In the genomic region with DNA sequence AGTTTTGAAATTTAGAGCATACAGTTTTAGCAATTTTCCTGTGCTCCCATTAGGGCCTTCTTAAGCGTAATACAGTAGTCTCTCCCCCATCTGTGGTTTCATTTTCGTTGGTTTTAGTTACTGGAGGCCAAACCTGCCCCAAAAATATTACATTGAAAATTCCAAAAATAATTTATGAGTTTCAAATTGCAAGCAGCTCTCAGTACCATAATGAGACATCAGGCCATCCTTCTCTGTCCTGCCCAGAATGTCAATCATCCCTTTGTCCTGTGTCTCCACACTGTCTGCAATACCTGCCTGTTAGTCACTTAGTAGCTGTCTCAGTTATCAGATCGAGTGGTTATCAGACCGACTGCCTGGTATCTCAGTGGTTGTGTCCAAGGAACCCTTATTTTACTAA, we compare ENCODE assay signal across 1 cellular context.
TF ChIP-seq lines count a peak whose summit lies in the region.

No MANE protein-coding gene starts in this region.

TF ChIP-seq in HepG2, 621 proteins besides CTCF, POLR2A, EP300 and RAD21:
- no peak for TF ChIP-seq ZNF619 (CRISPR knock-in tag; IDR thresholded peaks at IDR 0.05)
- TF ChIP-seq ZNF343 (CRISPR knock-in tag; IDR thresholded peaks at IDR 0.05), result no peak
- TF ChIP-seq ZKSCAN1 (IDR thresholded peaks at IDR 0.05; ENCODE audit: low read length), result no peak
- TF ChIP-seq, protein P1, sequence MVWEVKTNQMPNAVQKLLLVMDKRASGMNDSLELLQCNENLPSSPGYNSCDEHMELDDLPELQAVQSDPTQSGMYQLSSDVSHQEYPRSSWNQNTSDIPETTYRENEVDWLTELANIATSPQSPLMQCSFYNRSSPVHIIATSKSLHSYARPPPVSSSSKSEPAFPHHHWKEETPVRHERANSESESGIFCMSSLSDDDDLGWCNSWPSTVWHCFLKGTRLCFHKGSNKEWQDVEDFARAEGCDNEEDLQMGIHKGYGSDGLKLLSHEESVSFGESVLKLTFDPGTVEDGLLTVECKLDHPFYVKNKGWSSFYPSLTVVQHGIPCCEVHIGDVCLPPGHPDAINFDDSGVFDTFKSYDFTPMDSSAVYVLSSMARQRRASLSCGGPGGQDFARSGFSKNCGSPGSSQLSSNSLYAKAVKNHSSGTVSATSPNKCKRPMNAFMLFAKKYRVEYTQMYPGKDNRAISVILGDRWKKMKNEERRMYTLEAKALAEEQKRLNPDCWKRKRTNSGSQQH (CRISPR knock-in tag; IDR thresholded peaks at IDR 0.05; ENCODE audit: low read depth), result no peak
- TF ChIP-seq TCF7L2 (IDR thresholded peaks at IDR 0.05; ENCODE audit: low read depth, low read length), result no peak
- TF ChIP-seq ZNF709 (CRISPR knock-in tag; IDR thresholded peaks at IDR 0.05), result no peak
- TF ChIP-seq, protein P2, sequence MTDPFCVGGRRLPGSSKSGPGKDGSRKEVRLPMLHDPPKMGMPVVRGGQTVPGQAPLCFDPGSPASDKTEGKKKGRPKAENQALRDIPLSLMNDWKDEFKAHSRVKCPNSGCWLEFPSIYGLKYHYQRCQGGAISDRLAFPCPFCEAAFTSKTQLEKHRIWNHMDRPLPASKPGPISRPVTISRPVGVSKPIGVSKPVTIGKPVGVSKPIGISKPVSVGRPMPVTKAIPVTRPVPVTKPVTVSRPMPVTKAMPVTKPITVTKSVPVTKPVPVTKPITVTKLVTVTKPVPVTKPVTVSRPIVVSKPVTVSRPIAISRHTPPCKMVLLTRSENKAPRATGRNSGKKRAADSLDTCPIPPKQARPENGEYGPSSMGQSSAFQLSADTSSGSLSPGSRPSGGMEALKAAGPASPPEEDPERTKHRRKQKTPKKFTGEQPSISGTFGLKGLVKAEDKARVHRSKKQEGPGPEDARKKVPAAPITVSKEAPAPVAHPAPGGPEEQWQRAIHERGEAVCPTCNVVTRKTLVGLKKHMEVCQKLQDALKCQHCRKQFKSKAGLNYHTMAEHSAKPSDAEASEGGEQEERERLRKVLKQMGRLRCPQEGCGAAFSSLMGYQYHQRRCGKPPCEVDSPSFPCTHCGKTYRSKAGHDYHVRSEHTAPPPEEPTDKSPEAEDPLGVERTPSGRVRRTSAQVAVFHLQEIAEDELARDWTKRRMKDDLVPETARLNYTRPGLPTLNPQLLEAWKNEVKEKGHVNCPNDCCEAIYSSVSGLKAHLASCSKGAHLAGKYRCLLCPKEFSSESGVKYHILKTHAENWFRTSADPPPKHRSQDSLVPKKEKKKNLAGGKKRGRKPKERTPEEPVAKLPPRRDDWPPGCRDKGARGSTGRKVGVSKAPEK (CRISPR knock-in tag; IDR thresholded peaks at IDR 0.05; ENCODE audit: borderline replicate concordance), result no peak
- no peak for TF ChIP-seq ZNF556 (CRISPR knock-in tag; IDR thresholded peaks at IDR 0.05; ENCODE audit: borderline replicate concordance)
- no peak for TF ChIP-seq RFX5 (IDR thresholded peaks at IDR 0.05; ENCODE audit: low read depth, low read length)
- no peak for TF ChIP-seq MBNL3 (CRISPR knock-in tag; conservative IDR thresholded peaks at IDR 0.05)
- TF ChIP-seq, protein P3, sequence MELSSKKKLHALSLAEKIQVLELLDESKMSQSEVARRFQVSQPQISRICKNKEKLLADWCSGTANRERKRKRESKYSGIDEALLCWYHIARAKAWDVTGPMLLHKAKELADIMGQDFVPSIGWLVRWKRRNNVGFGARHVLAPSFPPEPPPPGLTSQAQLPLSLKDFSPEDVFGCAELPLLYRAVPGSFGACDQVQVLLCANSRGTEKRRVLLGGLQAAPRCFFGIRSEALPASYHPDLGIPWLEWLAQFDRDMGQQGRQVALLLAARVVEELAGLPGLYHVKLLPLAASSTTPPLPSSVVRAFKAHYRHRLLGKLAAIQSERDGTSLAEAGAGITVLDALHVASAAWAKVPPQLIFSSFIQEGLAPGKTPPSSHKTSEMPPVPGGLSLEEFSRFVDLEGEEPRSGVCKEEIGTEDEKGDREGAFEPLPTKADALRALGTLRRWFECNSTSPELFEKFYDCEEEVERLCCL (CRISPR knock-in tag; IDR thresholded peaks at IDR 0.05; ENCODE audit: borderline replicate concordance), result no peak
- TF ChIP-seq, protein P4, sequence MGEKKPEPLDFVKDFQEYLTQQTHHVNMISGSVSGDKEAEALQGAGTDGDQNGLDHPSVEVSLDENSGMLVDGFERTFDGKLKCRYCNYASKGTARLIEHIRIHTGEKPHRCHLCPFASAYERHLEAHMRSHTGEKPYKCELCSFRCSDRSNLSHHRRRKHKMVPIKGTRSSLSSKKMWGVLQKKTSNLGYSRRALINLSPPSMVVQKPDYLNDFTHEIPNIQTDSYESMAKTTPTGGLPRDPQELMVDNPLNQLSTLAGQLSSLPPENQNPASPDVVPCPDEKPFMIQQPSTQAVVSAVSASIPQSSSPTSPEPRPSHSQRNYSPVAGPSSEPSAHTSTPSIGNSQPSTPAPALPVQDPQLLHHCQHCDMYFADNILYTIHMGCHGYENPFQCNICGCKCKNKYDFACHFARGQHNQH (CRISPR knock-in tag; IDR thresholded peaks at IDR 0.05), result no peak
- TF ChIP-seq ZNF879 (CRISPR knock-in tag; IDR thresholded peaks at IDR 0.05), result no peak
- TF ChIP-seq, protein P5, sequence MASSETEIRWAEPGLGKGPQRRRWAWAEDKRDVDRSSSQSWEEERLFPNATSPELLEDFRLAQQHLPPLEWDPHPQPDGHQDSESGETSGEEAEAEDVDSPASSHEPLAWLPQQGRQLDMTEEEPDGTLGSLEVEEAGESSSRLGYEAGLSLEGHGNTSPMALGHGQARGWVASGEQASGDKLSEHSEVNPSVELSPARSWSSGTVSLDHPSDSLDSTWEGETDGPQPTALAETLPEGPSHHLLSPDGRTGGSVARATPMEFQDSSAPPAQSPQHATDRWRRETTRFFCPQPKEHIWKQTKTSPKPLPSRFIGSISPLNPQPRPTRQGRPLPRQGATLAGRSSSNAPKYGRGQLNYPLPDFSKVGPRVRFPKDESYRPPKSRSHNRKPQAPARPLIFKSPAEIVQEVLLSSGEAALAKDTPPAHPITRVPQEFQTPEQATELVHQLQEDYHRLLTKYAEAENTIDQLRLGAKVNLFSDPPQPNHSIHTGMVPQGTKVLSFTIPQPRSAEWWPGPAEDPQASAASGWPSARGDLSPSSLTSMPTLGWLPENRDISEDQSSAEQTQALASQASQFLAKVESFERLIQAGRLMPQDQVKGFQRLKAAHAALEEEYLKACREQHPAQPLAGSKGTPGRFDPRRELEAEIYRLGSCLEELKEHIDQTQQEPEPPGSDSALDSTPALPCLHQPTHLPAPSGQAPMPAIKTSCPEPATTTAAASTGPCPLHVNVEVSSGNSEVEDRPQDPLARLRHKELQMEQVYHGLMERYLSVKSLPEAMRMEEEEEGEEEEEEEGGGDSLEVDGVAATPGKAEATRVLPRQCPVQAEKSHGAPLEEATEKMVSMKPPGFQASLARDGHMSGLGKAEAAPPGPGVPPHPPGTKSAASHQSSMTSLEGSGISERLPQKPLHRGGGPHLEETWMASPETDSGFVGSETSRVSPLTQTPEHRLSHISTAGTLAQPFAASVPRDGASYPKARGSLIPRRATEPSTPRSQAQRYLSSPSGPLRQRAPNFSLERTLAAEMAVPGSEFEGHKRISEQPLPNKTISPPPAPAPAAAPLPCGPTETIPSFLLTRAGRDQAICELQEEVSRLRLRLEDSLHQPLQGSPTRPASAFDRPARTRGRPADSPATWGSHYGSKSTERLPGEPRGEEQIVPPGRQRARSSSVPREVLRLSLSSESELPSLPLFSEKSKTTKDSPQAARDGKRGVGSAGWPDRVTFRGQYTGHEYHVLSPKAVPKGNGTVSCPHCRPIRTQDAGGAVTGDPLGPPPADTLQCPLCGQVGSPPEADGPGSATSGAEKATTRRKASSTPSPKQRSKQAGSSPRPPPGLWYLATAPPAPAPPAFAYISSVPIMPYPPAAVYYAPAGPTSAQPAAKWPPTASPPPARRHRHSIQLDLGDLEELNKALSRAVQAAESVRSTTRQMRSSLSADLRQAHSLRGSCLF (CRISPR knock-in tag; IDR thresholded peaks at IDR 0.05; ENCODE audit: borderline replicate concordance), result no peak
- no peak for TF ChIP-seq NAIF1 (CRISPR knock-in tag; IDR thresholded peaks at IDR 0.05; ENCODE audit: borderline replicate concordance)
- TF ChIP-seq TRIM24 (CRISPR knock-in tag; IDR thresholded peaks at IDR 0.05), result no peak
- TF ChIP-seq HIVEP1 (CRISPR knock-in tag; IDR thresholded peaks at IDR 0.05), result no peak
- no peak for TF ChIP-seq ONECUT2 (CRISPR knock-in tag; IDR thresholded peaks at IDR 0.05)
- TF ChIP-seq ZNF776 (CRISPR knock-in tag; IDR thresholded peaks at IDR 0.05), result no peak
